In genomic region chr5:173847102-173847501, GRCh38 we compare ENCODE assay signal across 27 cellular contexts.
"Had no signal": no experiment of that assay in that cellular context is flagged by ENCODE, and none has a peak within 500 bp of the region (broad histone marks: within the 10 kb centered on the region; RNA-seq: fewer than 3 reads in every experiment).

No MANE protein-coding gene starts in this region.

- DNase-seq: stimulated activated CD4-positive, alpha-beta T cell treated with anti-CD3 and anti-CD28 coated beads, Interleukin-2, amount 100 ng/mL, for 48 hours; stimulated activated CD4-positive, alpha-beta T cell treated with anti-CD3 and anti-CD28 coated beads, Interleukin-4, amount 100 ng/mL, for 1 hour; stimulated activated CD4-positive, alpha-beta T cell treated with anti-CD3 and anti-CD28 coated beads, Interleukin-4, amount 100 ng/mL, for 24 hours; stimulated activated CD4-positive, alpha-beta T cell treated with anti-CD3 and anti-CD28 coated beads, Interleukin-4, amount 100 ng/mL, for 4 hours; stimulated activated CD8-positive, alpha-beta memory T cell treated with anti-CD3 and anti-CD28 coated beads, Interleukin-4, amount 100 ng/mL, for 48 hours; stimulated activated naive B cell treated with anti-CD40 and anti-IgM and Interleukin-4, amounts not matched to agents 10 μg/mL and 1 μg/mL and 100 μg/mL, for 72 hours; stimulated activated naive CD4-positive, alpha-beta T cell; stimulated activated naive CD4-positive, alpha-beta T cell treated with Interleukin-2 at 50 U/mL for 16 hours; stimulated activated naive CD8-positive, alpha-beta T cell treated with anti-CD3 and anti-CD28 coated beads, Interleukin-15, amount 100 ng/mL, for 72 hours; stimulated activated naive CD8-positive, alpha-beta T cell treated with anti-CD3 and anti-CD28 coated beads, Interleukin-15, Interleukin-2, amounts not matched to agents 100 U/mL and 50 U/mL, for 24 hours; stomach; substantia nigra; testis; thyroid gland; tibial artery; transverse colon; trophoblast cell; upper lobe of left lung; upper lobe of right lung; uterus had no signal

- H3K4me1 ChIP-seq: suprapubic skin, testis, thyroid gland, tibial artery, tibial nerve, transverse colon, upper lobe of left lung, upper lobe of right lung, uterus, vagina had no signal

- H3K4me3 ChIP-seq: stomach, suprapubic skin, testis, thoracic aorta, thyroid gland, tibial artery, tibial nerve, transverse colon, upper lobe of left lung, upper lobe of right lung, uterus, vagina had no signal

- ATAC-seq: stimulated activated effector memory CD8-positive, alpha-beta T cell treated with anti-CD3 and anti-CD28 coated beads, Interleukin-12 subunit alpha, Interleukin-12 subunit beta, amount 100 ng/mL, for 72 hours; stimulated activated memory B cell treated with anti-CD40 and anti-IgM and Interleukin-4, amounts not matched to agents 10 μg/mL and 1 μg/mL and 100 μg/mL, for 72 hours; stimulated activated naive B cell treated with anti-CD40 and anti-IgM and Interleukin-4, amounts not matched to agents 10 μg/mL and 1 μg/mL and 100 μg/mL, for 72 hours; stimulated activated naive CD8-positive, alpha-beta T cell treated with anti-CD3 and anti-CD28 coated beads, Interleukin-15, amount 100 ng/mL, for 72 hours; stimulated activated naive CD8-positive, alpha-beta T cell treated with anti-CD3 and anti-CD28 coated beads, Interleukin-15, Interleukin-2, amounts not matched to agents 100 U/mL and 50 U/mL, for 24 hours; upper lobe of right lung had no signal

- H3K9me3 ChIP-seq: suprapubic skin, testis, thoracic aorta, thyroid gland, uterus, vagina had no signal

- H3K36me3 ChIP-seq: stomach, suprapubic skin, thoracic aorta, thyroid gland, tibial artery, tibial nerve, transverse colon, upper lobe of left lung, upper lobe of right lung, uterus, vagina had no signal

- FAIRE-seq: urothelium cell line had no signal

- H3K27me3 ChIP-seq: stomach, suprapubic skin, testis, thyroid gland, tibial artery, tibial nerve, transverse colon, upper lobe of left lung, upper lobe of right lung, uterus, vagina had no signal

- H3K27ac ChIP-seq: stomach, suprapubic skin, testis, thoracic aorta, thyroid gland, tibial artery, tibial nerve, transverse colon, upper lobe of left lung, upper lobe of right lung, uterus, vagina had no signal
